ENCODE assay signal across 8 cellular contexts in the genomic region with DNA sequence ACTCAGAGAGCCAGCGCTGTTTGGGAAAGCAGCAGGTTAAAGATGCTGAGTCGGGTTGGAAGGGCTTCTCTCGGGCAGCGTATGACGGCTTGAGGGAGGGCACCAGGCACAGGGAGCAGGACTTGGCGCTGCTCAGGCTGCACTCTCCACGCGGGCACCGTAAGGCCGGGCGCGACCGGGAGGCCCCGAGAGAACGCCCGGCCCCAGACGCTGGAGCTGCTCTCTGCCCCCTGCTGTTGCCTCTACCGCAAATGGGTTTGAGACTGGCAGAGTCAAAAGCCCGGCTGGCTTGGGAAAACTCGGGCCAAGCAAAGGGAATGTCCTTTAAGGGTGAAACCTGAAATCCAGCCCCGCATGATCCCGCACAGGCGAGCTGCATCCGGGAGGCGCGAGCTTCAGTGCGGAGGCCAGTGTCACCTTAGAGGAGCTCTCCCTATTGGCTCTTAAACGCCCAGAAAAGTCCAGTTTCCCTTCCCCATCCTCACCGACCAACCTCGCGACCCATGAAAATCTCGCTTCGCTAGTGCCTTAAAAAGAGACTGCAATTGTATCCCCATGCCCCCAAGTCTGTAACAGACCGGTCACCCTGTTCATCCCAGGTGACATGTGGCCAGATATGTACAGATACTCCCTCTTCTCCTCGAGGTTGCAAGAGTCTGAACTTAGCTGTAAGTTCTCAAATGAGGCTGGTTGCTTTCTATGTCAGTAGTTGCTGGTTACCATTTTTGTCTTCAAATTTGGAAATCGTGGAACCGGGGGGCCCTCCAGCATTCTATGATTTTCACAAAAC. TPM values are rescaled to one million over a fixed set of nuclear protein-coding genes. Genes with fewer than 3 reads are reported as not detected.
DNase-seq lines count a peak whose midpoint lies in the region; ATAC-seq and TF ChIP-seq lines count a peak whose summit lies in the region.

No MANE protein-coding gene starts in this region.

- POLR2A ChIA-PET in BJ (lab: Charles Lee) = interaction anchor here (0.7 to 0.8 kb wide), 2 partner anchors 22 to 114 kb away, joined by 3 read pairs; no protein-coding TSS in a partner anchor

- peak; percentile 51 for TF ChIP-seq CTCF in BJ (IDR thresholded peaks at IDR 0.05; ENCODE audit: insufficient read depth, low read depth, low read length)

- peak overlapping the region; percentile 95 for H3K4me3 ChIP-seq in BJ (ENCODE audit: low read depth, low read length)

- DNase-seq in BJ (ENCODE audit: low read depth) = no peak
- peak; percentile 72 for DNase-seq in NCI-H1105 (lab: John Stamatoyannopoulos, UW)
- DNase-seq in ecto neural progenitor cell (ENCODE audit: low spot score) = peak; percentile 64
- DNase-seq in midbrain (lab: John Stamatoyannopoulos, UW) = peak; percentile 51
- no peak for DNase-seq in activated CD4-positive, alpha-beta T cell treated with anti-CD3 and anti-CD28 coated beads for 4 hours
- no peak for DNase-seq in mucosa of gallbladder (ENCODE audit: low spot score)

- CTCF ChIA-PET in BJ (lab: Yijun Ruan, JAX) = interaction anchor here (0.6 to 1.2 kb wide), 4 partner anchors 20 to 749 kb away, joined by 3 to 6 read pairs (median 3); no protein-coding TSS in a partner anchor

- H3K27me3 ChIP-seq in BJ (ENCODE audit: control insufficient read depth, insufficient read depth, low read length) = no peaks in the 10 kb centered on the region

- ATAC-seq in HG02678 (IDR thresholded peaks at IDR 0.05; ENCODE audit: unreplicated experiment) (no peak), HG03175 (IDR thresholded peaks at IDR 0.05; ENCODE audit: unreplicated experiment) (no peak)

- 0 out of 2 replicates have a peak, but pooled peaks cover 2% of the 10 kb centered on the region for H3K36me3 ChIP-seq in BJ (ENCODE audit: control insufficient read depth, insufficient read depth, low read length)

RNA-seq across cellular contexts. Expression of a gene that starts 1.1 kb away (rescaled TPM):
- 152 and 154 TPM in 2 replicates for polyA plus RNA-seq in BJ (2011; rRNA removed)
- 149 and 179 TPM in 2 replicates for polyA minus RNA-seq in BJ (2011; rRNA and poly(A)+ RNA removed)
- 12.5 TPM for total RNA-seq in mucosa of gallbladder

Comparison
In these comparisons a context has a peak if more than half of its experiments do, and no peak if none do; other contexts are left out.
1. DNase-seq: peak in NCI-H1105 (single experiment), ecto neural progenitor cell (single experiment) and midbrain (single experiment); none in BJ (single experiment), activated CD4-positive, alpha-beta T cell treated with anti-CD3 and anti-CD28 coated beads for 4 hours (0 of 2) and mucosa of gallbladder (single experiment).